37 cellular contexts compared by ENCODE assay signal in the genomic region with DNA sequence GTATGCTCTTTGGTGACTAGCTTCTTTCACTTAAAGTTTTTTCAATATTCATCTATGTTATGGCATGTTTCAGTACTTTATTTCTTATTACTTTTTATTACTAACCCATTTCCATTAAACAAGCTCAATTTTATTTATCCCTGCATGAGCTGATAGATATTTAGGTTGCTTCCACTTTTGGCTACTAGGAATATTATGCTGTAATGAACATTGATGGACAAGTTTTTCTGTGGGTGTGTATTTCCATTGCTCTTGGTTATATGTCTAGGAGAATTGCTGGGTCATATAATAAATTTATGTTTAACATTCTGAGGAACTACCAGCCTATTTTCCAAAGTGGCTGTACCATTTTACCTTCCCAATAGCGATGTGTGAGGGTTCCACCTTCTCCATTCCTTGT.
DNase-seq lines count a peak whose midpoint lies in the region; ATAC-seq, FAIRE-seq and TF ChIP-seq lines count a peak whose summit lies in the region.
"Had no signal": no experiment of that assay in that cellular context is flagged by ENCODE, and none has a peak within 500 bp of the region (broad histone marks: within the 10 kb centered on the region; RNA-seq: fewer than 3 reads in every experiment).

No MANE protein-coding gene starts in this region.

- H3K4me2 ChIP-seq in K562 (ENCODE audit: insufficient read depth, low read length) = no peak overlapping the region
- H3K4me2 ChIP-seq: A549; BLaER1; BLaER1 treated with 17β-estradiol and CSF1 and Interleukin-3, amounts not matched to agents 10 nM and 100 nM had no signal

- peaks cover 26 to 53% of the 10 kb centered on the region in 2 experiments for H3K27me3 ChIP-seq in K562 (ENCODE audit: control insufficient read depth in 2 of 2, insufficient read depth in 2 of 2, low read length in 2 of 2)
- no peaks in the 10 kb centered on the region for H3K27me3 ChIP-seq in tibial artery
- no peaks in the 10 kb centered on the region for H3K27me3 ChIP-seq in lower lobe of right lung (ENCODE audit: low read depth)
- H3K27me3 ChIP-seq in stomach = peaks cover 0 to 7% (median 0%) of the 10 kb centered on the region in 3 donors
- H3K27me3 ChIP-seq: BE2C; BLaER1; BLaER1 treated with 17β-estradiol and CSF1 and Interleukin-3, amounts not matched to agents 10 nM and 100 nM had no signal

- no peaks in the 10 kb centered on the region for H3K9me3 ChIP-seq in HEK293 (ENCODE audit: control insufficient read depth, insufficient read depth, low read depth, low read length)
- no peaks in the 10 kb centered on the region for H3K9me3 ChIP-seq in K562 (replicated peaks; ENCODE audit: control insufficient read depth, insufficient read depth, low read depth, low read length)
- no peaks in the 10 kb centered on the region for H3K9me3 ChIP-seq in tibial artery
- no peaks in the 10 kb centered on the region for H3K9me3 ChIP-seq in lower lobe of right lung
- no peaks in the 10 kb centered on the region for H3K9me3 ChIP-seq in stomach
- H3K9me3 ChIP-seq: A549, BE2C, Caco-2 had no signal

- no peaks in the 10 kb centered on the region for H3K9me1 ChIP-seq in K562 (ENCODE audit: control insufficient read depth, insufficient read depth, low read length)

- in situ Hi-C loops in K562 (cut with MboI) = no loop called here

- DNase-seq in K562 (ENCODE audit: extremely low read depth in 1 of 4, low spot score in 3 of 4) (no peak), chondrocyte (ENCODE audit: low spot score) (no peak), mesothelial cell of epicardium (ENCODE audit: low spot score in 2 of 2, unreplicated experiment in 2 of 2) (no peak), tibial artery (no peak), lower lobe of right lung (no peak), globus pallidus (ENCODE audit: low spot score) (no peak), stomach (no peak)
- DNase-seq: 8988T; ACHN; AML-193; BE2C; C1 segment of cervical spinal cord; Caco-2; Calu3; CD4-positive, alpha-beta memory T cell; CD4-positive, alpha-beta T cell; CD4-positive, CD25-positive, alpha-beta regulatory T cell; CD8-positive, alpha-beta memory T cell; CD8-positive, alpha-beta T cell; COR-L47; DMS 273 treated with DMSO at 0.1 percent for 48 hours; DMS153; DMS53; DMS79; DMS79 treated with DMSO at 0.1 percent for 48 hours; DND-41; EL had no signal

- peaks cover 71% of the 10 kb centered on the region for H3K4me1 Mint-ChIP-seq in chondrocyte (ENCODE audit: low read depth)
- H3K4me1 Mint-ChIP-seq in mesothelial cell of epicardium = peaks cover 73% of the 10 kb centered on the region

- no peaks in the 10 kb centered on the region for H3K4me1 ChIP-seq in HEK293 (ENCODE audit: control insufficient read depth, insufficient read depth, low read length)
- H3K4me1 ChIP-seq in K562 (replicated peaks in 1 of 2; ENCODE audit: control insufficient read depth in 2 of 2, insufficient read depth in 2 of 2, low read length in 2 of 2) = peaks cover 0 to 6% of the 10 kb centered on the region in 2 experiments; a peak in 2 of 5 replicates
- H3K4me1 ChIP-seq in tibial artery = peaks cover 5 to 31% (median 18%) of the 10 kb centered on the region in 4 donors
- peaks cover 27% of the 10 kb centered on the region for H3K4me1 ChIP-seq in lower lobe of right lung
- H3K4me1 ChIP-seq in stomach = peaks cover 20 to 40% (median 28%) of the 10 kb centered on the region in 4 donors

- TF ChIP-seq CTCF in HEK293 (tag by site-specific recombination; IDR thresholded peaks at IDR 0.05) (no peak), K562 (IDR thresholded peaks at IDR 0.05 in 2 of 3, conservative IDR thresholded peaks at IDR 0.05 in 1 of 3; ENCODE audit: insufficient read depth in 2 of 3, low read depth in 1 of 3, low read length in 3 of 3) (no peak), chondrocyte (IDR thresholded peaks at IDR 0.05) (no peak), mesothelial cell of epicardium (IDR thresholded peaks at IDR 0.05; ENCODE audit: unreplicated experiment) (no peak), tibial artery (IDR thresholded peaks at IDR 0.05) (no peak), lower lobe of right lung (IDR thresholded peaks at IDR 0.05) (no peak), stomach (IDR thresholded peaks at IDR 0.05) (no peak)

- WGBS in K562 (ENCODE audit: insufficient coverage, low coverage, missing lambda C conversion rate) = 18% methylated on average over 1 of the region's 1 CpG
- 94 to 100% (median 96%) methylated on average over 1 of the region's 1 CpG for WGBS in stomach, 5 donors

- BruUV-seq in K562 (replicated peaks; lab: Mats Ljungman, UMichigan) = no TSS peak

- H3K36me3 ChIP-seq in HEK293 (ENCODE audit: control insufficient read depth in 2 of 2, insufficient read depth in 1 of 2, low read length in 2 of 2) = no peaks in the 10 kb centered on the region
- no peaks in the 10 kb centered on the region for H3K36me3 ChIP-seq in K562 (ENCODE audit: control insufficient read depth, insufficient read depth, low read length)
- no peaks in the 10 kb centered on the region for H3K36me3 ChIP-seq in tibial artery
- H3K36me3 ChIP-seq in lower lobe of right lung = no peaks in the 10 kb centered on the region
- H3K36me3 ChIP-seq in stomach = no peaks in the 10 kb centered on the region
- H3K36me3 ChIP-seq: BE2C had no signal

- TF ChIP-seq RAD21 in K562 (CRISPR knock-in tag; conservative IDR thresholded peaks at IDR 0.05 in 1 of 2, IDR thresholded peaks at IDR 0.05 in 1 of 2) = no peak

- H3K27me3 Mint-ChIP-seq in chondrocyte (ENCODE audit: low read depth) (no peaks in the 10 kb centered on the region), mesothelial cell of epicardium (ENCODE audit: low read depth) (no peaks in the 10 kb centered on the region)

- TF ChIP-seq POLR2A in K562 (conservative IDR thresholded peaks at IDR 0.05) (no peak), stomach (IDR thresholded peaks at IDR 0.05) (no peak)

- H3K27ac ChIP-seq in HEK293 (ENCODE audit: extremely low read depth, low read depth, low read length) (no peak overlapping the region), K562 (ENCODE audit: extremely low read depth, low read depth, low read length) (no peak overlapping the region), tibial artery (no peak overlapping the region), lower lobe of right lung (no peak overlapping the region), stomach (peak overlapping the region in 1 of 5 donors; percentile 29)
- H3K27ac ChIP-seq: 22Rv1; BLaER1; BLaER1 treated with 17β-estradiol and CSF1 and Interleukin-3, amounts not matched to agents 10 nM and 100 nM; C4-2B had no signal

- TF ChIP-seq EP300 in K562 (IDR thresholded peaks at IDR 0.05; ENCODE audit: low read length) = no peak
- TF ChIP-seq EP300 in stomach (IDR thresholded peaks at IDR 0.05) = no peak

- no peaks in the 10 kb centered on the region for H3K79me2 ChIP-seq in K562 (ENCODE audit: control insufficient read depth, insufficient read depth, low read length)

- intact Hi-C loops in K562 (cut with micrococcal nuclease) (loop anchor here (5.0 to 10.0 kb wide), 2 partner anchors 154 to 207 kb away; no protein-coding TSS in a partner anchor), tibial artery (cut with DNase I; ENCODE audit: low total_unique reads) (loop anchor here (10.0 kb wide), 1 partner anchor 77 kb away; no protein-coding TSS in a partner anchor), lower lobe of right lung (cut with DNase I) (loop anchor here (5.0 to 10.0 kb wide), 2 partner anchors 309 to 427 kb away; no protein-coding TSS in a partner anchor), stomach (cut with DNase I; ENCODE audit: low total_unique reads) (loop anchor here (5.0 kb wide), 1 partner anchor 304 kb away; no protein-coding TSS in a partner anchor)

- H3K27ac Mint-ChIP-seq in chondrocyte (ENCODE audit: unreplicated experiment) (peak overlapping the region; percentile 22), mesothelial cell of epicardium (peak overlapping the region; percentile 81)
- H3K27ac Mint-ChIP-seq: B cell; CD14-positive monocyte; CD4-positive, alpha-beta memory T cell; CD4-positive, alpha-beta T cell; CD8-positive, alpha-beta memory T cell; CD8-positive, alpha-beta T cell had no signal

- CTCF ChIA-PET in HEK293 (lab: Yijun Ruan, JAX) = interaction anchor here (0.6 to 16.7 kb wide), 6 partner anchors 13 to 1547 kb away, joined by 3 to 512 read pairs (median 4); no protein-coding TSS in a partner anchor
- CTCF ChIA-PET in K562 (lab: Yijun Ruan, JAX; ENCODE audit: low intra/inter-chr PET ratio) = interaction anchor here (1.4 kb wide), 1 partner anchor 307 kb away, joined by 3 read pairs; no protein-coding TSS in a partner anchor

- ATAC-seq in K562 (no peak), lower lobe of right lung (no peak)
- ATAC-seq: A549; CD8-positive, alpha-beta T cell had no signal

- H2AFZ ChIP-seq in K562 (ENCODE audit: low read depth, low read length) = no peak overlapping the region

- no peak overlapping the region for H3K4me3 Mint-ChIP-seq in chondrocyte (ENCODE audit: unreplicated experiment)
- H3K4me3 Mint-ChIP-seq in mesothelial cell of epicardium = no peak overlapping the region
- H3K4me3 Mint-ChIP-seq: B cell; CD14-positive monocyte; CD4-positive, alpha-beta T cell; CD4-positive, CD25-positive, alpha-beta regulatory T cell; CD8-positive, alpha-beta memory T cell; CD8-positive, alpha-beta T cell had no signal

- H3K4me3 ChIP-seq in HEK293 (ENCODE audit: low read depth, low read length) (no peak overlapping the region), K562 (no peak overlapping the region), tibial artery (no peak overlapping the region), lower lobe of right lung (no peak overlapping the region), stomach (no peak overlapping the region)
- H3K4me3 ChIP-seq: A549; BLaER1; BLaER1 treated with 17β-estradiol and CSF1 and Interleukin-3, amounts not matched to agents 10 nM and 100 nM had no signal

- no peak overlapping the region for H3K9ac ChIP-seq in K562 (ENCODE audit: insufficient read depth in 1 of 2, low read depth in 2 of 2, low read length in 2 of 2)
- H3K9ac ChIP-seq: BLaER1; BLaER1 treated with 17β-estradiol and CSF1 and Interleukin-3, amounts not matched to agents 10 nM and 100 nM had no signal

- POLR2A ChIA-PET in HEK293 (lab: Yijun Ruan, JAX) = no interaction called here
- POLR2A ChIA-PET in K562 (lab: Yijun Ruan, JAX) = interaction anchor here (1.4 kb wide), 1 partner anchor 12 kb away, joined by 3 read pairs; no protein-coding TSS in a partner anchor

- no peak for FAIRE-seq in K562 (lab: Jason Lieb, UNC)
- FAIRE-seq: A204.1, A549, D721Med had no signal

- H4K20me1 ChIP-seq in K562 (replicated peaks; ENCODE audit: control insufficient read depth, insufficient read depth, low read length) = no peaks in the 10 kb centered on the region

- H3K9me3 Mint-ChIP-seq in chondrocyte (ENCODE audit: low read depth) (peaks cover 3% of the 10 kb centered on the region), mesothelial cell of epicardium (peaks cover 6% of the 10 kb centered on the region)
- H3K9me3 Mint-ChIP-seq: CD4-positive, alpha-beta memory T cell; CD4-positive, alpha-beta T cell; CD8-positive, alpha-beta T cell had no signal

- H3K36me3 Mint-ChIP-seq in chondrocyte (ENCODE audit: low read depth) (peaks cover 5% of the 10 kb centered on the region), mesothelial cell of epicardium (peaks cover 33% of the 10 kb centered on the region)
- H3K36me3 Mint-ChIP-seq: CD14-positive monocyte; CD4-positive, alpha-beta memory T cell; CD4-positive, CD25-positive, alpha-beta regulatory T cell; CD8-positive, alpha-beta memory T cell; CD8-positive, alpha-beta T cell had no signal

Comparison
In these comparisons a context has a peak if more than half of its experiments do, and no peak if none do; other contexts are left out.
1. Of the 44 proteins assayed by ChIP-seq in both K562 and HEK293: peak only in K562: none; only in HEK293: none; in both: ZNF146; in neither: 43.